8 cellular contexts compared by ENCODE assay signal in the genomic region with DNA sequence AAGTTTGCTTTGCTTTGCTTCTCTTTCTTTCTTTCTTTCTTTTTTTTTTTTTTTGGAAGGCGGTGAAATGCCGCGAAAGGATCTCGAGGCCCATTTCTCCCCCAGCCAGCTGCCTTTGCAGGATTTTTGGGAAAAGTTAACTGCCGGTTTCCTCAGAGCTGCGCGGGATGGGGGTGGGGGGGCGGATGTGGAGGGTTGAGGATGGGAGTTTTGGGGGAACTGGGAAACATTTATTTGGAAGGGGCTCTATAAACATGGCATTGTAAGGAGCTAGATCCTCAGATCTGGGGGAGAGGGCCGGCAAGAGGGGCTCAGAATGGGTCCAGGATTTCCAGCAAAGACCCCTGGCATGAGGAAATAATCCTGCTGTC. TPM values are rescaled to one million over a fixed set of nuclear protein-coding genes. Genes with fewer than 3 reads are reported as not detected.
A peak's percentile ranks its signal among the peaks of the same experiment; 100 is the strongest.
DNase-seq lines count a peak whose midpoint lies in the region; ATAC-seq and TF ChIP-seq lines count a peak whose summit lies in the region.

No MANE protein-coding gene starts in this region.

- H3K36me3 Mint-ChIP-seq in nephron (ENCODE audit: low read depth): peaks cover 11% of the 10 kb centered on the region

- POLR2A ChIA-PET in BJ (lab: Charles Lee): no interaction called here

- H3K4me1 ChIP-seq in Loucy (ENCODE audit: insufficient read depth, low read length, poor library complexity, severe bottlenecking) (peaks cover 48% of the 10 kb centered on the region), duodenal mucosa (ENCODE audit: control insufficient read depth in 1 of 2, insufficient read depth in 2 of 2, low read length in 2 of 2) (peaks cover 30 to 41% of the 10 kb centered on the region in 2 donors)

- no peaks in the 10 kb centered on the region for H3K27me3 Mint-ChIP-seq in nephron (ENCODE audit: low read depth)

- no peaks in the 10 kb centered on the region; the same call in 1 of the 2 replicates for H3K27me3 ChIP-seq in BJ (ENCODE audit: control insufficient read depth, insufficient read depth, low read length)
- no peaks in the 10 kb centered on the region for H3K27me3 ChIP-seq in Loucy (ENCODE audit: insufficient read depth, low read length, poor library complexity, severe bottlenecking)
- H3K27me3 ChIP-seq in duodenal mucosa (ENCODE audit: control insufficient read depth in 1 of 2, insufficient read depth in 2 of 2, low read length in 2 of 2): no peaks in the 10 kb centered on the region

- TF ChIP-seq CTCF in BJ (IDR thresholded peaks at IDR 0.05; ENCODE audit: insufficient read depth, low read depth, low read length): no peak
- no peak for TF ChIP-seq CTCF in Loucy (conservative IDR thresholded peaks at IDR 0.05; ENCODE audit: low read length)
- no peak for TF ChIP-seq CTCF in nephron (IDR thresholded peaks at IDR 0.05; ENCODE audit: unreplicated experiment in 3 of 3)

- H3K36me3 ChIP-seq in BJ (ENCODE audit: control insufficient read depth, insufficient read depth, low read length): peaks cover 1% of the 10 kb centered on the region; the same call in 1 of the 2 replicates
- H3K36me3 ChIP-seq in Loucy (ENCODE audit: insufficient read depth, low read length): no peaks in the 10 kb centered on the region
- H3K36me3 ChIP-seq in duodenal mucosa (ENCODE audit: control insufficient read depth in 1 of 2, insufficient read depth in 2 of 2, low read length in 2 of 2): no peaks in the 10 kb centered on the region

- peaks cover 40% of the 10 kb centered on the region for H4K20me1 ChIP-seq in Loucy (ENCODE audit: insufficient read depth, low read length, poor library complexity, severe bottlenecking)

- peak overlapping the region; percentile 100 for H3K27ac Mint-ChIP-seq in nephron

- peak overlapping the region; percentile 74; the same call in 1 of the 2 replicates for H2AFZ ChIP-seq in Loucy (ENCODE audit: low read length)

- no peaks in the 10 kb centered on the region for H3K9me2 ChIP-seq in Loucy (replicated peaks; ENCODE audit: low read depth, low read length)

- no peaks in the 10 kb centered on the region for H3K9me3 ChIP-seq in Loucy (ENCODE audit: insufficient read depth, low read depth, low read length)
- H3K9me3 ChIP-seq in duodenal mucosa (ENCODE audit: control insufficient read depth in 1 of 2, low read length in 2 of 2): no peaks in the 10 kb centered on the region

- CTCF ChIA-PET in BJ (lab: Yijun Ruan, JAX): interaction anchor here (0.6 to 2.0 kb wide), 4 partner anchors 14 to 126 kb away, joined by 3 to 8 read pairs (median 4); no protein-coding TSS in a partner anchor

- peak overlapping the region; percentile 66 for H3K27ac ChIP-seq in duodenal mucosa (ENCODE audit: low read depth, low read length)

- H3K9ac ChIP-seq in Loucy (ENCODE audit: low read depth, low read length, poor library complexity, severe bottlenecking): peak overlapping the region; percentile 100
- peak overlapping the region; percentile 74 to 81 for H3K9ac ChIP-seq in duodenal mucosa (ENCODE audit: low read depth in 1 of 2, low read length in 2 of 2)

- peaks cover 56% of the 10 kb centered on the region for H3K4me1 Mint-ChIP-seq in nephron

- no peaks in the 10 kb centered on the region for H3F3A ChIP-seq in Loucy (ENCODE audit: low read depth)

- ATAC-seq in GM18873 (IDR thresholded peaks at IDR 0.05; ENCODE audit: low FRiP score, unreplicated experiment) (no peak), HG03045 (IDR thresholded peaks at IDR 0.05; ENCODE audit: unreplicated experiment) (no peak)

- H3K4me3 ChIP-seq in BJ (ENCODE audit: low read depth, low read length) (peak overlapping the region; percentile 63), Loucy (ENCODE audit: low read length, poor library complexity, severe bottlenecking) (peak overlapping the region; percentile 99), duodenal mucosa (ENCODE audit: low read depth in 1 of 2, low read length in 2 of 2) (peak overlapping the region; percentile 86)

- peak overlapping the region; percentile 96 for H3K4me2 ChIP-seq in Loucy (ENCODE audit: low read depth, low read length, poor library complexity, severe bottlenecking)

- peak overlapping the region; percentile 99 to 100 (median 100) for H3K4me3 Mint-ChIP-seq in nephron

- H3K79me2 ChIP-seq in Loucy (ENCODE audit: insufficient read depth, low read length): peaks cover 53% of the 10 kb centered on the region

- no peaks in the 10 kb centered on the region for H3K9me3 Mint-ChIP-seq in nephron

- DNase-seq in BJ (ENCODE audit: low read depth) (no peak), COLO829 (ENCODE audit: low spot score) (no peak), SKM-1 (lab: John Stamatoyannopoulos, UW; ENCODE audit: unreplicated experiment) (no peak)

RNA-seq across cellular contexts. Expression of a gene that starts 1.1 kb away (rescaled TPM):
- polyA plus RNA-seq in BJ (2011; rRNA removed): 9.1 and 14.4 TPM in 2 replicates
- polyA minus RNA-seq in BJ (2011; rRNA and poly(A)+ RNA removed): 23.3 and 23.6 TPM in 2 replicates
